8 cellular contexts compared by ENCODE assay signal in the genomic region with DNA sequence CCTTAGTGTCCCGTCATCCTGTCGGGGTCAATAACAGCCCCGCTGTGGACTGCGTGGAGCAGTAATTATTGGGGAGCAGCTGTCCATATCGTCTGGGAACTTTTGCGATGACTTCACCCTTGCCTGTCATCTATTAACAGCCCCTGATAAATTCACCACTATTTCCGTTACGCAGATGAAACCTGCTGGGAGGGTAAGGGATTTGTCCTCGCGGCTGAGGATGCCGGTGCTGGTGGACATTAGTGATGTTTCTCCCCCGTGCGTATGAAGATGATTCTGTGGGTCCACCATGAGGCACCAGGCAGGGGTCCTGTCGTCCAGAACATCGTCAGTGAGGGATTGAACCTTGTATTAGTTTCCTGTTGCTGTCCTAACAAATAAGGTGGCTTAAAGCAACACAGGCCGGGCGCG. TPM values are rescaled to one million over a fixed set of nuclear protein-coding genes. Genes with fewer than 3 reads are reported as not detected.
DNase-seq lines count a peak whose midpoint lies in the region; ATAC-seq and TF ChIP-seq lines count a peak whose summit lies in the region.

No MANE protein-coding gene starts in this region.

- ATAC-seq in activated T-helper 17 cell treated with anti-CD3 and anti-CD28 coated beads, Interleukin-2, amount 50 U/mL, for 72 hours (replicated peaks), result no peak

- WGBS in thyroid gland, 2 donors, result 70 to 74% methylated on average over 16 to 18 of the region's 18 CpGs

- H3K27me3 ChIP-seq in kidney epithelial cell (ENCODE audit: control insufficient read depth, insufficient read depth, low read length) (no peaks in the 10 kb centered on the region), thyroid gland (no peaks in the 10 kb centered on the region)

- peaks cover 14% of the 10 kb centered on the region for H3K4me1 Mint-ChIP-seq in activated CD4-positive, alpha-beta T cell treated with anti-CD3 and anti-CD28 coated beads, Interleukin-2, amount 10 ng/mL, durations not matched to agents 7 days and 5 days
- H3K4me1 Mint-ChIP-seq in activated T-helper 17 cell treated with anti-CD3 and anti-CD28 coated beads, Interleukin-2, amount 50 U/mL, for 72 hours, result peaks cover 5% of the 10 kb centered on the region

- TF ChIP-seq CTCF in kidney epithelial cell (IDR thresholded peaks at IDR 0.05; ENCODE audit: insufficient read depth, low read length, poor library complexity, severe bottlenecking) (no peak), thyroid gland (IDR thresholded peaks at IDR 0.05) (no peak)

- no peaks in the 10 kb centered on the region for H3K36me3 ChIP-seq in kidney epithelial cell (ENCODE audit: control insufficient read depth, insufficient read depth, low read length)
- H3K36me3 ChIP-seq in thyroid gland, result no peaks in the 10 kb centered on the region

- intact Hi-C loops in thyroid gland (cut with DNase I), result no loop called here

- H3K27ac ChIP-seq in thyroid gland, result peak overlapping the region in 2 of 3 donors; percentile 87 to 95

- H3K9me3 Mint-ChIP-seq in activated CD4-positive, alpha-beta T cell treated with anti-CD3 and anti-CD28 coated beads, Interleukin-2, amount 10 ng/mL, durations not matched to agents 7 days and 5 days, result no peaks in the 10 kb centered on the region
- no peaks in the 10 kb centered on the region for H3K9me3 Mint-ChIP-seq in activated T-helper 17 cell treated with anti-CD3 and anti-CD28 coated beads, Interleukin-2, amount 50 U/mL, for 72 hours

- peak overlapping the region; percentile 80 for H3K4me3 Mint-ChIP-seq in activated CD4-positive, alpha-beta T cell treated with anti-CD3 and anti-CD28 coated beads, Interleukin-2, amount 10 ng/mL, durations not matched to agents 7 days and 5 days
- H3K4me3 Mint-ChIP-seq in activated T-helper 17 cell treated with anti-CD3 and anti-CD28 coated beads, Interleukin-2, amount 50 U/mL, for 72 hours, result peak overlapping the region; percentile 87

- no peaks in the 10 kb centered on the region for H3K36me3 Mint-ChIP-seq in activated CD4-positive, alpha-beta T cell treated with anti-CD3 and anti-CD28 coated beads, Interleukin-2, amount 10 ng/mL, durations not matched to agents 7 days and 5 days (ENCODE audit: low read depth)
- H3K36me3 Mint-ChIP-seq in activated T-helper 17 cell treated with anti-CD3 and anti-CD28 coated beads, Interleukin-2, amount 50 U/mL, for 72 hours (ENCODE audit: low read depth), result no peaks in the 10 kb centered on the region

- CTCF ChIA-PET in activated CD4-positive, alpha-beta T cell treated with anti-CD3 and anti-CD28 coated beads, Interleukin-2, amount 10 ng/mL, durations not matched to agents 7 days and 5 days (lab: Charles Lee), result interaction anchor here (0.6 to 2.1 kb wide), 4 partner anchors 16 to 45 kb away, joined by 3 to 18 read pairs (median 5); no protein-coding TSS in a partner anchor

- peak overlapping the region; percentile 86 for H3K27ac Mint-ChIP-seq in activated CD4-positive, alpha-beta T cell treated with anti-CD3 and anti-CD28 coated beads, Interleukin-2, amount 10 ng/mL, durations not matched to agents 7 days and 5 days
- peak overlapping the region; percentile 78 for H3K27ac Mint-ChIP-seq in activated T-helper 17 cell treated with anti-CD3 and anti-CD28 coated beads, Interleukin-2, amount 50 U/mL, for 72 hours

- no peak for TF ChIP-seq POLR2A in thyroid gland (IDR thresholded peaks at IDR 0.05)

- POLR2A ChIA-PET in activated CD4-positive, alpha-beta T cell treated with anti-CD3 and anti-CD28 coated beads, Interleukin-2, amount 10 ng/mL, durations not matched to agents 7 days and 5 days (lab: Charles Lee), result no interaction called here

- H3K27me3 Mint-ChIP-seq in activated CD4-positive, alpha-beta T cell treated with anti-CD3 and anti-CD28 coated beads, Interleukin-2, amount 10 ng/mL, durations not matched to agents 7 days and 5 days, result peaks cover 3% of the 10 kb centered on the region
- no peaks in the 10 kb centered on the region for H3K27me3 Mint-ChIP-seq in activated T-helper 17 cell treated with anti-CD3 and anti-CD28 coated beads, Interleukin-2, amount 50 U/mL, for 72 hours

- peak overlapping the region; percentile 64 for H3K4me3 ChIP-seq in kidney epithelial cell (ENCODE audit: low read depth, low read length)
- H3K4me3 ChIP-seq in thyroid gland (replicated peaks in 1 of 3), result peak overlapping the region in 2 of 3 donors; percentile 79 to 97

- H3K9me3 ChIP-seq in thyroid gland, result no peaks in the 10 kb centered on the region

- DNase-seq in activated CD4-positive, alpha-beta T cell treated with anti-CD3 and anti-CD28 coated beads, Interleukin-2, amount 10 ng/mL, durations not matched to agents 7 days and 5 days, result no peak
- no peak for DNase-seq in activated CD4-positive, alpha-beta T cell treated with anti-CD3 and anti-CD28 coated beads for 4 hours
- DNase-seq in kidney epithelial cell (ENCODE audit: low read depth) (no peak), thyroid gland (no peak), hepatic stellate cell (ENCODE audit: low spot score) (no peak), COR-L47 (lab: John Stamatoyannopoulos, UW) (no peak), DMS79 treated with DMSO at 0.1 percent for 48 hours (lab: John Stamatoyannopoulos, UW) (no peak)

- peaks cover 7% of the 10 kb centered on the region in 2 donors for H3K4me1 ChIP-seq in thyroid gland

RNA-seq across cellular contexts. Expression of a gene that starts 1.0 kb away (rescaled TPM):
- total RNA-seq in activated CD4-positive, alpha-beta T cell treated with anti-CD3 and anti-CD28 coated beads, Interleukin-2, amount 10 ng/mL, durations not matched to agents 7 days and 5 days, result 10 to 100 TPM; 16.8 to 21.0 TPM
- 10 to 100 TPM; 13.5 to 14.6 TPM for total RNA-seq in activated T-helper 17 cell treated with anti-CD3 and anti-CD28 coated beads, Interleukin-2, amount 50 U/mL, for 72 hours
- 58.6 and 69.5 TPM in 2 replicates for total RNA-seq in kidney epithelial cell
- 10 to 100 TPM; 58.4 to 89.3 (median 73.8) TPM for total RNA-seq in thyroid gland

RNA-seq across cellular contexts. Expression of a gene that starts 26.1 kb away (rescaled TPM):
- total RNA-seq in activated CD4-positive, alpha-beta T cell treated with anti-CD3 and anti-CD28 coated beads, Interleukin-2, amount 10 ng/mL, durations not matched to agents 7 days and 5 days, result not detected
- total RNA-seq in activated T-helper 17 cell treated with anti-CD3 and anti-CD28 coated beads, Interleukin-2, amount 50 U/mL, for 72 hours, result 1 to 10 TPM in 1 of 2 donors, not detected in 1; 1.9 TPM
- 71.8 and 76.0 TPM in 2 replicates for total RNA-seq in kidney epithelial cell
- 1 to 10 TPM; 1.2 to 7.7 (median 4.6) TPM for total RNA-seq in thyroid gland

RNA-seq across cellular contexts. Expression of a gene that starts 27.7 kb away (rescaled TPM):
- 10 to 100 TPM; 46.8 to 52.7 TPM for total RNA-seq in activated CD4-positive, alpha-beta T cell treated with anti-CD3 and anti-CD28 coated beads, Interleukin-2, amount 10 ng/mL, durations not matched to agents 7 days and 5 days
- 10 to 100 TPM; 52.4 to 61.1 TPM for total RNA-seq in activated T-helper 17 cell treated with anti-CD3 and anti-CD28 coated beads, Interleukin-2, amount 50 U/mL, for 72 hours
- 48.4 and 66.1 TPM in 2 replicates for total RNA-seq in kidney epithelial cell
- total RNA-seq in thyroid gland, result 10 to 100 TPM; 31.3 to 49.8 (median 41.5) TPM

RNA-seq across cellular contexts. Expression of a gene that starts 53.9 kb away (rescaled TPM):
- total RNA-seq in activated CD4-positive, alpha-beta T cell treated with anti-CD3 and anti-CD28 coated beads, Interleukin-2, amount 10 ng/mL, durations not matched to agents 7 days and 5 days, result 1 to 10 TPM; 2.3 to 3.1 TPM
- total RNA-seq in activated T-helper 17 cell treated with anti-CD3 and anti-CD28 coated beads, Interleukin-2, amount 50 U/mL, for 72 hours, result 1 to 10 TPM; 4.0 to 5.7 TPM
- total RNA-seq in kidney epithelial cell, result 1.1 and 2.8 TPM in 2 replicates
- total RNA-seq in thyroid gland, result not detected
